In genomic region chr17:78642707-78643106, GRCh38 we compare ENCODE assay signal across 22 cellular contexts.
"Had no signal": no experiment of that assay in that cellular context is flagged by ENCODE, and none has a peak within 500 bp of the region (broad histone marks: within the 10 kb centered on the region; RNA-seq: fewer than 3 reads in every experiment).

No MANE protein-coding gene starts in this region.

- FAIRE-seq: HepG2 had no signal

- DNase-seq: IMR-90, Karpas-422, KG1, MG63, NCI-H1092, NCI-H1105 treated with DMSO at 0.1 percent for 48 hours, NCI-H1417 treated with DMSO at 0.1 percent for 48 hours, NCI-H187, NCI-H2029, NCI-H2081 treated with DMSO at 0.1 percent for 48 hours, NCI-H2171, NCI-H226, NCI-H446, NCI-H510A, NCI-H524 treated with DMSO at 0.1 percent for 48 hours, NCI-H69, NCI-H774, SHP77, SW 1271 had no signal

- H3K9me3 ChIP-seq: MG63, SK-N-SH had no signal

- H3K27me3 ChIP-seq: MG63 had no signal

- H3K36me3 ChIP-seq: MG63 had no signal

- H3K4me3 ChIP-seq: MG63 had no signal

- H3K27ac ChIP-seq: RWPE1 had no signal

- ATAC-seq: HepG2 had no signal
